27 cellular contexts compared by ENCODE assay signal in genomic region chr11:120499859-120500258, GRCh38. TPM values are rescaled to one million over a fixed set of nuclear protein-coding genes. Genes with fewer than 3 reads are reported as not detected.
"Had no signal": no experiment of that assay in that cellular context is flagged by ENCODE, and none has a peak within 500 bp of the region (broad histone marks: within the 10 kb centered on the region; RNA-seq: fewer than 3 reads in every experiment).

No MANE protein-coding gene starts in this region.

- FAIRE-seq: astrocyte, TTC549 had no signal

- H3K4me1 ChIP-seq: Peyer's patch, SJSA1 had no signal

- DNase-seq: activated CD4-positive, alpha-beta memory T cell treated with anti-CD3 and anti-CD28 coated beads for 36 hours; activated CD4-positive, alpha-beta T cell treated with anti-CD3 and anti-CD28 coated beads, Interleukin-2, amount 10 ng/mL, durations not matched to agents 7 days and 5 days; activated CD4-positive, CD25-positive, alpha-beta regulatory T cell; activated CD8-positive, alpha-beta memory T cell treated with anti-CD3 and anti-CD28 coated beads for 24 hours; activated effector memory CD4-positive, alpha-beta T cell treated with anti-CD3 and anti-CD28 coated beads, Interleukin-2, amount 50 U/mL, for 16 hours; activated naive CD4-positive, alpha-beta T cell treated with Interleukin-2 at 50 U/mL for 16 hours; activated naive CD8-positive, alpha-beta T cell treated with anti-CD3 and anti-CD28 coated beads, Interleukin-2, amount 50 U/mL, for 24 hours; activated T-cell treated with anti-CD3 and anti-CD28 coated beads, Interleukin-2, amount 50 U/mL, for 4 hours; amygdala; NCI-H1105 treated with DMSO at 0.1 percent for 48 hours; NCI-H146; NCI-H187 treated with DMSO at 0.1 percent for 48 hours; NCI-H2171; NCI-H2227 treated with DMSO at 0.1 percent for 48 hours; NCI-H510A; NCI-H526 treated with DMSO at 0.1 percent for 48 hours; Peyer's patch; SW 1271; T-helper 9 cell had no signal

- H3K27ac ChIP-seq: Peyer's patch, RWPE1, SJSA1 had no signal

- H3K36me3 ChIP-seq: Peyer's patch, SJSA1 had no signal

- H3K36me3 Mint-ChIP-seq: activated CD4-positive, alpha-beta memory T cell treated with anti-CD3 and anti-CD28 coated beads for 36 hours; activated naive CD4-positive, alpha-beta T cell treated with anti-CD3 and anti-CD28 coated beads, Interleukin-2, amount 50 U/mL, for 72 hours; brain had no signal

- H3K9me3 ChIP-seq: MG63, Peyer's patch, SJSA1 had no signal

- H3K4me3 Mint-ChIP-seq: activated CD4-positive, alpha-beta memory T cell treated with anti-CD3 and anti-CD28 coated beads for 36 hours; activated CD4-positive, alpha-beta T cell treated with anti-CD3 and anti-CD28 coated beads, Interleukin-2, amount 10 ng/mL, durations not matched to agents 7 days and 5 days; activated naive CD8-positive, alpha-beta T cell treated with anti-CD3 and anti-CD28 coated beads, Interleukin-2, amount 50 U/mL, for 24 hours; activated T-cell treated with anti-CD3 and anti-CD28 coated beads, Interleukin-2, amount 50 U/mL, for 4 hours; brain; T-helper 1 cell treated with Interleukin-12 subunit alpha and Interleukin-12 subunit beta and Interleukin-4 antibody, amounts not matched to agents 30 μg/mL and 1 μg/mL, for 36 hours had no signal

- ATAC-seq: activated naive CD4-positive, alpha-beta T cell treated with anti-CD3 and anti-CD28 coated beads, Interleukin-2, amount 50 U/mL, for 72 hours; activated naive CD8-positive, alpha-beta T cell treated with anti-CD3 and anti-CD28 coated beads, Interleukin-2, amount 50 U/mL, for 24 hours; activated T-cell treated with anti-CD3 and anti-CD28 coated beads, Interleukin-2, amount 50 U/mL, for 4 hours had no signal

- H3K4me1 Mint-ChIP-seq: activated CD4-positive, alpha-beta T cell treated with anti-CD3 and anti-CD28 coated beads, Interleukin-2, amount 10 ng/mL, durations not matched to agents 7 days and 5 days; activated naive CD8-positive, alpha-beta T cell treated with anti-CD3 and anti-CD28 coated beads, Interleukin-2, amount 50 U/mL, for 24 hours had no signal

- H3K27ac Mint-ChIP-seq: activated CD4-positive, alpha-beta memory T cell treated with anti-CD3 and anti-CD28 coated beads for 36 hours; activated CD4-positive, alpha-beta T cell treated with anti-CD3 and anti-CD28 coated beads, Interleukin-2, amount 10 ng/mL, durations not matched to agents 7 days and 5 days; activated naive CD4-positive, alpha-beta T cell treated with anti-CD3 and anti-CD28 coated beads, Interleukin-2, amount 50 U/mL, for 72 hours; activated naive CD8-positive, alpha-beta T cell treated with anti-CD3 and anti-CD28 coated beads, Interleukin-2, amount 50 U/mL, for 24 hours; brain; T-helper 1 cell treated with Interleukin-12 subunit alpha and Interleukin-12 subunit beta and Interleukin-4 antibody, amounts not matched to agents 30 μg/mL and 1 μg/mL, for 36 hours had no signal

- H3K4me3 ChIP-seq: MG63, Peyer's patch, SJSA1 had no signal

- H3K27me3 ChIP-seq: MG63, Peyer's patch, SJSA1 had no signal

- H3K9me3 Mint-ChIP-seq: activated CD4-positive, alpha-beta memory T cell treated with anti-CD3 and anti-CD28 coated beads for 36 hours; activated CD4-positive, alpha-beta T cell treated with anti-CD3 and anti-CD28 coated beads, Interleukin-2, amount 10 ng/mL, durations not matched to agents 7 days and 5 days; activated naive CD4-positive, alpha-beta T cell treated with anti-CD3 and anti-CD28 coated beads, Interleukin-2, amount 50 U/mL, for 72 hours; activated naive CD8-positive, alpha-beta T cell treated with anti-CD3 and anti-CD28 coated beads, Interleukin-2, amount 50 U/mL, for 24 hours; activated T-cell treated with anti-CD3 and anti-CD28 coated beads, Interleukin-2, amount 50 U/mL, for 4 hours; brain; T-helper 1 cell treated with Interleukin-12 subunit alpha and Interleukin-12 subunit beta and Interleukin-4 antibody, amounts not matched to agents 30 μg/mL and 1 μg/mL, for 36 hours had no signal

RNA-seq across cellular contexts. Expression of gene GRIK4, which starts 11.7 kb away (rescaled TPM):
- total RNA-seq: activated CD4-positive, alpha-beta memory T cell treated with anti-CD3 and anti-CD28 coated beads for 36 hours; activated CD4-positive, alpha-beta T cell treated with anti-CD3 and anti-CD28 coated beads, Interleukin-2, amount 10 ng/mL, durations not matched to agents 7 days and 5 days; activated naive CD4-positive, alpha-beta T cell treated with anti-CD3 and anti-CD28 coated beads, Interleukin-2, amount 50 U/mL, for 72 hours; SJSA1 had no signal
